ENCODE assay signal across 2 cellular contexts in the genomic region with DNA sequence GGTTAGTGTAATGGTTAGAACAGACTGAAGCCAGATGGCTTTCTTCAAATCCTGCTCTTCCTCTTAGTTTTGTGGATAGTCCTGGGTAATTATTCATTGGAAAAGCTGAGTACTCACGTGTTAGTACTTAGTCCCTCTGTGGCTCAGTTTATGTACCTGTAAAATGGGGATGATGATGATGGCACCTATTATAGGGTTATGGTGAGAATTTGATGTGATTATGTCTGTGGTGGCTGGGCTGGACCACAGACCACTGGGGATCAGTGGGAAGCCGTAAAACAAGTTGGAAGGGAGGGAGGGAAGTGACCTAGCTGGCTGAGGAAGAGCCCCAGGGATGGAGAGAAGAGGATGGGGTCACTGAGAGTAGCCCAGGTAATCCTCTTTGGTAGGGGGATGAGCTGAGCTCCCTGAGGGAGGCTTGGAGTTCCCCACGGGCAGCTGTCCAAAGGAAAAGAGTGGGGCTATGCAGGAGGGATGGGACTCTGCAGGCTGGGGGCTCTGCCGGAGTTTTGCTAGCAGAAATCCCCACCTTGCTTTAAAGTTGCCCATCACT.
A peak's percentile ranks its signal among the peaks of the same experiment; 100 is the strongest.
TF ChIP-seq lines count a peak whose summit lies in the region.

No MANE protein-coding gene starts in this region.

TF ChIP-seq in HEK293, 187 proteins besides CTCF, POLR2A, EP300 and RAD21:
- TF ChIP-seq ZNF629 (tag by site-specific recombination; IDR thresholded peaks at IDR 0.05) = 0 out of 2 replicates have a peak, but pooled peaks have one; percentile 25
- 0 out of 2 replicates have a peak, but pooled peaks have one; percentile 25 for TF ChIP-seq PRDM10 (tag by site-specific recombination; IDR thresholded peaks at IDR 0.05)
- no peak for TF ChIP-seq MYNN (tag by site-specific recombination; IDR thresholded peaks at IDR 0.05; ENCODE audit: borderline replicate concordance)
- no peak for TF ChIP-seq ZNF354C (tag by site-specific recombination; IDR thresholded peaks at IDR 0.05; ENCODE audit: borderline replicate concordance, low read depth)
- TF ChIP-seq ZNF677 (tag by site-specific recombination; IDR thresholded peaks at IDR 0.05) = no peak

TF ChIP-seq in GM12878, 131 proteins besides CTCF, POLR2A, EP300 and RAD21 (continues in another document):
- TF ChIP-seq CEBPZ (IDR thresholded peaks at IDR 0.05; ENCODE audit: low read depth, low read length) (no peak), MTA3 (IDR thresholded peaks at IDR 0.05; ENCODE audit: borderline replicate concordance, low read length) (no peak), RELA (IDR thresholded peaks at IDR 0.05; ENCODE audit: borderline replicate concordance, partially characterized antibody) (no peak), NBN (IDR thresholded peaks at IDR 0.05) (0 out of 2 replicates have a peak, but pooled peaks have one; percentile 47), ZNF217 (IDR thresholded peaks at IDR 0.05) (peak; percentile 91; the same call in 1 of the 2 replicates), ZNF274 (IDR thresholded peaks at IDR 0.05; ENCODE audit: insufficient read depth, insufficient read length) (no peak), SUPT20H (IDR thresholded peaks at IDR 0.05; ENCODE audit: borderline replicate concordance, control insufficient read depth, low read depth, low read length) (no peak), SP1 (IDR thresholded peaks at IDR 0.05; ENCODE audit: low read depth, low read length) (no peak), PKNOX1 (IDR thresholded peaks at IDR 0.05) (peak; percentile 26; the same call in 1 of the 2 replicates), MTA2 (IDR thresholded peaks at IDR 0.05; ENCODE audit: low read depth) (no peak), CUX1 (IDR thresholded peaks at IDR 0.05; ENCODE audit: insufficient replicate concordance, low read depth, low read length) (no peak), KDM1A (IDR thresholded peaks at IDR 0.05; ENCODE audit: borderline replicate concordance) (0 out of 2 replicates have a peak, but pooled peaks have one; percentile 10), FOXK2 (IDR thresholded peaks at IDR 0.05) (no peak), ZBTB11 (CRISPR knock-in tag; IDR thresholded peaks at IDR 0.05) (no peak), EGR1 (IDR thresholded peaks at IDR 0.05; ENCODE audit: borderline replicate concordance in 1 of 2, low read depth in 2 of 2, low read length in 2 of 2) (no peak), NR2C2 (IDR thresholded peaks at IDR 0.05; ENCODE audit: borderline replicate concordance, control insufficient read depth, insufficient read length, low read depth) (no peak), ELK1 (IDR thresholded peaks at IDR 0.05; ENCODE audit: low read depth, low read length) (no peak), IKZF1 (conservative IDR thresholded peaks at IDR 0.05) (0 out of 2 replicates have a peak, but pooled peaks have one; percentile 4), JUNB (IDR thresholded peaks at IDR 0.05) (no peak), PBX3 (IDR thresholded peaks at IDR 0.05; ENCODE audit: insufficient replicate concordance, low read depth, low read length) (no peak)
- TF ChIP-seq, protein P1, sequence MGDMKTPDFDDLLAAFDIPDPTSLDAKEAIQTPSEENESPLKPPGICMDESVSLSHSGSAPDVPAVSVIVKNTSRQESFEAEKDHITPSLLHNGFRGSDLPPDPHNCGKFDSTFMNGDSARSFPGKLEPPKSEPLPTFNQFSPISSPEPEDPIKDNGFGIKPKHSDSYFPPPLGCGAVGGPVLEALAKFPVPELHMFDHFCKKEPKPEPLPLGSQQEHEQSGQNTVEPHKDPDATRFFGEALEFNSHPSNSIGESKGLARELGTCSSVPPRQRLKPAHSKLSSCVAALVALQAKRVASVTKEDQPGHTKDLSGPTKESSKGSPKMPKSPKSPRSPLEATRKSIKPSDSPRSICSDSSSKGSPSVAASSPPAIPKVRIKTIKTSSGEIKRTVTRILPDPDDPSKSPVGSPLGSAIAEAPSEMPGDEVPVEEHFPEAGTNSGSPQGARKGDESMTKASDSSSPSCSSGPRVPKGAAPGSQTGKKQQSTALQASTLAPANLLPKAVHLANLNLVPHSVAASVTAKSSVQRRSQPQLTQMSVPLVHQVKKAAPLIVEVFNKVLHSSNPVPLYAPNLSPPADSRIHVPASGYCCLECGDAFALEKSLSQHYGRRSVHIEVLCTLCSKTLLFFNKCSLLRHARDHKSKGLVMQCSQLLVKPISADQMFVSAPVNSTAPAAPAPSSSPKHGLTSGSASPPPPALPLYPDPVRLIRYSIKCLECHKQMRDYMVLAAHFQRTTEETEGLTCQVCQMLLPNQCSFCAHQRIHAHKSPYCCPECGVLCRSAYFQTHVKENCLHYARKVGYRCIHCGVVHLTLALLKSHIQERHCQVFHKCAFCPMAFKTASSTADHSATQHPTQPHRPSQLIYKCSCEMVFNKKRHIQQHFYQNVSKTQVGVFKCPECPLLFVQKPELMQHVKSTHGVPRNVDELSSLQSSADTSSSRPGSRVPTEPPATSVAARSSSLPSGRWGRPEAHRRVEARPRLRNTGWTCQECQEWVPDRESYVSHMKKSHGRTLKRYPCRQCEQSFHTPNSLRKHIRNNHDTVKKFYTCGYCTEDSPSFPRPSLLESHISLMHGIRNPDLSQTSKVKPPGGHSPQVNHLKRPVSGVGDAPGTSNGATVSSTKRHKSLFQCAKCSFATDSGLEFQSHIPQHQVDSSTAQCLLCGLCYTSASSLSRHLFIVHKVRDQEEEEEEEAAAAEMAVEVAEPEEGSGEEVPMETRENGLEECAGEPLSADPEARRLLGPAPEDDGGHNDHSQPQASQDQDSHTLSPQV (IDR thresholded peaks at IDR 0.05) = no peak
- TF ChIP-seq, protein P2, sequence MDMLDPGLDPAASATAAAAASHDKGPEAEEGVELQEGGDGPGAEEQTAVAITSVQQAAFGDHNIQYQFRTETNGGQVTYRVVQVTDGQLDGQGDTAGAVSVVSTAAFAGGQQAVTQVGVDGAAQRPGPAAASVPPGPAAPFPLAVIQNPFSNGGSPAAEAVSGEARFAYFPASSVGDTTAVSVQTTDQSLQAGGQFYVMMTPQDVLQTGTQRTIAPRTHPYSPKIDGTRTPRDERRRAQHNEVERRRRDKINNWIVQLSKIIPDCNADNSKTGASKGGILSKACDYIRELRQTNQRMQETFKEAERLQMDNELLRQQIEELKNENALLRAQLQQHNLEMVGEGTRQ (IDR thresholded peaks at IDR 0.05; ENCODE audit: borderline replicate concordance, low read depth, low read length) = no peak
- TF ChIP-seq, protein P3, sequence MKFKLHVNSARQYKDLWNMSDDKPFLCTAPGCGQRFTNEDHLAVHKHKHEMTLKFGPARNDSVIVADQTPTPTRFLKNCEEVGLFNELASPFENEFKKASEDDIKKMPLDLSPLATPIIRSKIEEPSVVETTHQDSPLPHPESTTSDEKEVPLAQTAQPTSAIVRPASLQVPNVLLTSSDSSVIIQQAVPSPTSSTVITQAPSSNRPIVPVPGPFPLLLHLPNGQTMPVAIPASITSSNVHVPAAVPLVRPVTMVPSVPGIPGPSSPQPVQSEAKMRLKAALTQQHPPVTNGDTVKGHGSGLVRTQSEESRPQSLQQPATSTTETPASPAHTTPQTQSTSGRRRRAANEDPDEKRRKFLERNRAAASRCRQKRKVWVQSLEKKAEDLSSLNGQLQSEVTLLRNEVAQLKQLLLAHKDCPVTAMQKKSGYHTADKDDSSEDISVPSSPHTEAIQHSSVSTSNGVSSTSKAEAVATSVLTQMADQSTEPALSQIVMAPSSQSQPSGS (IDR thresholded peaks at IDR 0.05; ENCODE audit: low read length) = no peak
